Comparison of ENCODE assay signal across 8 cellular contexts in the genomic region with DNA sequence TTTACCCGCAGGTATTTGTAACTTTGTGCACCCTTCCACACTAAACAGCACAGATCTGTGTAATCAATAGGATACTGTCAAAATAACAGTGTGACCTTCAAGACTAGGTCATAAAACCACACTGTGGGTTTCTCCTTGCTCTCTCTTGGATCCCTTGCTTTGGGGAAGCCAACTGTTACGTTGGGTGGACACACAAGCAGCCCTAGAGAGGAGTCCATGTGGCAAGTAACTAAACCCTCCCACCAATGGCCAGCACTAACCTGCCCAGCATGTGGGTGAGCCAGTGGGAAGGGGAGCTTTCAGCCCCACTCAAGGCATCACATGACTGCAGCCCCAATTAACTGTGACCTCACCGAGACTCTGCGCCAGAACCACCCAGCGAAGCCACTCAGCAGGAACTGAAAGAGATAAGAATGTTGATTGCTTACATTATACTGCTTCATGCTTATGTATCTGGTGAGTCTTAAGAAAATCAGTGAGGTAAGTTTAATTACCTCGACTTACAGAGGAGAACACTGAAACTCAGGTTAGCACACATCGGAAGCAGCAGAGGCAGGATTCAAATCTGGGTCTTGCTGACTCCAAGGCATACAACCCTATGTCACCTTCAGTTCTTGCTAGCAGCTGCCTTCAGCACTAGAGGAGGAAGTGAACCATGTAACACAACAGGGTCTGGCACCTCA.
DNase-seq lines count a peak whose midpoint lies in the region; ATAC-seq and TF ChIP-seq lines count a peak whose summit lies in the region.

No MANE protein-coding gene starts in this region.

- peaks cover 0 to 12% of the 10 kb centered on the region in 2 donors for H3K4me1 ChIP-seq in muscle layer of duodenum (ENCODE audit: control insufficient read depth in 1 of 2, insufficient read depth in 2 of 2, low read length in 2 of 2)

- H3K9me3 ChIP-seq in muscle layer of duodenum (ENCODE audit: control insufficient read depth in 1 of 2, low read length in 2 of 2): no peaks in the 10 kb centered on the region

- peak; percentile 81 for ATAC-seq in GM21381 (IDR thresholded peaks at IDR 0.05; ENCODE audit: unreplicated experiment)
- peak; percentile 73 for ATAC-seq in HG03520 (IDR thresholded peaks at IDR 0.05; ENCODE audit: unreplicated experiment)

- TF ChIP-seq CTCF in GM12864 (IDR thresholded peaks at IDR 0.05; ENCODE audit: low read depth, low read length, missing control alignments) (no peak), VCaP (conservative IDR thresholded peaks at IDR 0.05) (no peak), coronary artery (IDR thresholded peaks at IDR 0.05) (no peak)

- no peaks in the 10 kb centered on the region for H3K36me3 ChIP-seq in muscle layer of duodenum (ENCODE audit: control insufficient read depth in 1 of 2, insufficient read depth in 2 of 2, low read length in 2 of 2)

- peak overlapping the region; percentile 32 for H3K4me3 ChIP-seq in GM12864 (ENCODE audit: low read depth, low read length)
- H3K4me3 ChIP-seq in muscle layer of duodenum (ENCODE audit: low read depth in 1 of 2, low read length in 2 of 2): no peak overlapping the region
- no peak overlapping the region for H3K4me3 ChIP-seq in coronary artery

- no peaks in the 10 kb centered on the region for H3K27me3 ChIP-seq in muscle layer of duodenum (ENCODE audit: low read depth, low read length)

- peak overlapping the region; percentile 72 for H3K27ac ChIP-seq in VCaP
- peak overlapping the region; percentile 3 for H3K27ac ChIP-seq in muscle layer of duodenum (ENCODE audit: low read length)
- H3K27ac ChIP-seq in coronary artery: no peak overlapping the region

- DNase-seq in GM12864 (ENCODE audit: low read depth) (no peak), coronary artery (ENCODE audit: low spot score) (no peak), superior temporal gyrus (ENCODE audit: extremely low spot score) (no peak), pons (ENCODE audit: low spot score) (no peak)

Comparison
In these comparisons a context has a peak if more than half of its experiments do, and no peak if none do; other contexts are left out.
1. H3K27ac ChIP-seq: peak in VCaP (single experiment) and muscle layer of duodenum (single experiment); none in coronary artery (0 of 2).